Comparison of ENCODE assay signal across 22 cellular contexts in genomic region chr1:200369706-200370105, GRCh38. TPM values are rescaled to one million over a fixed set of nuclear protein-coding genes. Genes with fewer than 3 reads are reported as not detected.
DNase-seq lines count a peak whose midpoint lies in the region; ATAC-seq, FAIRE-seq and TF ChIP-seq lines count a peak whose summit lies in the region.
"Had no signal": no experiment of that assay in that cellular context is flagged by ENCODE, and none has a peak within 500 bp of the region (broad histone marks: within the 10 kb centered on the region; RNA-seq: fewer than 3 reads in every experiment).

No MANE protein-coding gene starts in this region.

- no peaks in the 10 kb centered on the region for H3K27me3 Mint-ChIP-seq in neural crest cell (ENCODE audit: low read depth)
- H3K27me3 Mint-ChIP-seq: activated CD4-positive, alpha-beta T cell treated with anti-CD3 and anti-CD28 coated beads for 36 hours; activated naive CD8-positive, alpha-beta T cell treated with anti-CD3 and anti-CD28 coated beads, Interleukin-2, amount 50 U/mL, for 24 hours; brain had no signal

- H3K36me3 ChIP-seq in body of pancreas (replicated peaks in 1 of 2; ENCODE audit: insufficient read depth in 1 of 2, low read depth in 2 of 2): no peaks in the 10 kb centered on the region
- H3K36me3 ChIP-seq: left ventricle myocardium inferior, MG63, SJSA1, tibial nerve had no signal

- ATAC-seq in body of pancreas: no peak
- ATAC-seq: activated CD4-positive, alpha-beta T cell treated with anti-CD3 and anti-CD28 coated beads for 36 hours; activated naive CD8-positive, alpha-beta T cell treated with anti-CD3 and anti-CD28 coated beads, Interleukin-2, amount 50 U/mL, for 24 hours; naive thymus-derived CD8-positive, alpha-beta T cell had no signal

- FAIRE-seq in frontal cortex (lab: Jason Lieb, UNC): no peak
- FAIRE-seq: GM12892 had no signal

- TF ChIP-seq CTCF in body of pancreas (IDR thresholded peaks at IDR 0.05): no peak
- TF ChIP-seq CTCF in neural crest cell (conservative IDR thresholded peaks at IDR 0.05): no peak

- H3K4me3 ChIP-seq in body of pancreas: no peak overlapping the region
- H3K4me3 ChIP-seq: left ventricle myocardium inferior, MG63, SJSA1, tibial nerve had no signal

- H3K27me3 ChIP-seq in body of pancreas: no peaks in the 10 kb centered on the region
- H3K27me3 ChIP-seq: MG63, SJSA1, tibial nerve had no signal

- peaks cover 28% of the 10 kb centered on the region for H3K4me1 ChIP-seq in body of pancreas
- H3K4me1 ChIP-seq: left ventricle myocardium inferior had no signal

- peak overlapping the region in 3 of 4 donors; percentile 12 to 41 (median 30) for H3K27ac ChIP-seq in body of pancreas
- H3K27ac ChIP-seq: 22Rv1, left ventricle myocardium inferior, SJSA1, tibial nerve had no signal

- no peaks in the 10 kb centered on the region for H3K9me3 Mint-ChIP-seq in neural crest cell
- H3K9me3 Mint-ChIP-seq: activated naive CD8-positive, alpha-beta T cell treated with anti-CD3 and anti-CD28 coated beads, Interleukin-2, amount 50 U/mL, for 24 hours; brain; naive thymus-derived CD8-positive, alpha-beta T cell had no signal

- H3K4me3 Mint-ChIP-seq in neural crest cell: no peak overlapping the region
- H3K4me3 Mint-ChIP-seq: activated CD4-positive, alpha-beta T cell treated with anti-CD3 and anti-CD28 coated beads for 36 hours; activated naive CD8-positive, alpha-beta T cell treated with anti-CD3 and anti-CD28 coated beads, Interleukin-2, amount 50 U/mL, for 24 hours; brain; naive thymus-derived CD8-positive, alpha-beta T cell had no signal

- DNase-seq in NCI-H2029 treated with DMSO at 0.1 percent for 48 hours (lab: John Stamatoyannopoulos, UW): peak; percentile 12
- DNase-seq in NCI-H2029 (lab: John Stamatoyannopoulos, UW): no peak
- DNase-seq in NCI-H146 (lab: John Stamatoyannopoulos, UW): peak; percentile 42
- DNase-seq in body of pancreas: no peak
- no peak for DNase-seq in neural crest cell (ENCODE audit: low read depth, low spot score)
- no peak for DNase-seq in SKM-1 (lab: John Stamatoyannopoulos, UW; ENCODE audit: unreplicated experiment)
- no peak for DNase-seq in frontal cortex (ENCODE audit: low spot score in 2 of 2)
- no peak for DNase-seq in retina
- DNase-seq: activated CD4-positive, alpha-beta T cell treated with anti-CD3 and anti-CD28 coated beads for 36 hours; activated CD8-positive, alpha-beta memory T cell treated with anti-CD3 and anti-CD28 coated beads for 24 hours; activated gamma-delta T cell; activated naive CD8-positive, alpha-beta T cell treated with anti-CD3 and anti-CD28 coated beads, Interleukin-2, amount 50 U/mL, for 24 hours; left ventricle myocardium inferior; MG63; midbrain; naive thymus-derived CD8-positive, alpha-beta T cell; NCI-H526 treated with DMSO at 0.1 percent for 48 hours had no signal

- H3K9me3 ChIP-seq in body of pancreas: no peaks in the 10 kb centered on the region
- H3K9me3 ChIP-seq: left ventricle myocardium inferior, MG63, SJSA1, tibial nerve had no signal

- TF ChIP-seq POLR2A in body of pancreas (IDR thresholded peaks at IDR 0.05): no peak

- 32 to 37% methylated on average over 2 of the region's 2 CpGs for WGBS in body of pancreas, 2 donors

- H3K27ac Mint-ChIP-seq in neural crest cell (ENCODE audit: unreplicated experiment): peak overlapping the region; percentile 64
- H3K27ac Mint-ChIP-seq: activated CD4-positive, alpha-beta T cell treated with anti-CD3 and anti-CD28 coated beads for 36 hours; activated naive CD8-positive, alpha-beta T cell treated with anti-CD3 and anti-CD28 coated beads, Interleukin-2, amount 50 U/mL, for 24 hours; brain had no signal

- intact Hi-C loops in body of pancreas (cut with DNase I): no loop called here

- no peaks in the 10 kb centered on the region for H3K36me3 Mint-ChIP-seq in neural crest cell (ENCODE audit: low read depth)
- H3K36me3 Mint-ChIP-seq: brain had no signal

- peaks cover 25% of the 10 kb centered on the region for H3K4me1 Mint-ChIP-seq in neural crest cell
- H3K4me1 Mint-ChIP-seq: activated CD4-positive, alpha-beta T cell treated with anti-CD3 and anti-CD28 coated beads for 36 hours; activated naive CD8-positive, alpha-beta T cell treated with anti-CD3 and anti-CD28 coated beads, Interleukin-2, amount 50 U/mL, for 24 hours; naive thymus-derived CD8-positive, alpha-beta T cell had no signal

RNA-seq across cellular contexts. Expression of gene ZNF281, which starts 40.1 kb away (rescaled TPM):
- total RNA-seq in body of pancreas (1 to 10 TPM; 6.5 to 7.9 TPM), neural crest cell (36.5 and 37.5 TPM in 2 replicates), frontal cortex (48.5 TPM)

Comparison
In these comparisons a context has a peak if more than half of its experiments do, and no peak if none do; other contexts are left out.
1. DNase-seq: peak in NCI-H2029 treated with DMSO at 0.1 percent for 48 hours (single experiment) and NCI-H146 (single experiment); none in NCI-H2029 (single experiment), body of pancreas (0 of 4), neural crest cell (single experiment), SKM-1 (single experiment), frontal cortex (0 of 2) and retina (single experiment).